25 cellular contexts compared by ENCODE assay signal in the genomic region with DNA sequence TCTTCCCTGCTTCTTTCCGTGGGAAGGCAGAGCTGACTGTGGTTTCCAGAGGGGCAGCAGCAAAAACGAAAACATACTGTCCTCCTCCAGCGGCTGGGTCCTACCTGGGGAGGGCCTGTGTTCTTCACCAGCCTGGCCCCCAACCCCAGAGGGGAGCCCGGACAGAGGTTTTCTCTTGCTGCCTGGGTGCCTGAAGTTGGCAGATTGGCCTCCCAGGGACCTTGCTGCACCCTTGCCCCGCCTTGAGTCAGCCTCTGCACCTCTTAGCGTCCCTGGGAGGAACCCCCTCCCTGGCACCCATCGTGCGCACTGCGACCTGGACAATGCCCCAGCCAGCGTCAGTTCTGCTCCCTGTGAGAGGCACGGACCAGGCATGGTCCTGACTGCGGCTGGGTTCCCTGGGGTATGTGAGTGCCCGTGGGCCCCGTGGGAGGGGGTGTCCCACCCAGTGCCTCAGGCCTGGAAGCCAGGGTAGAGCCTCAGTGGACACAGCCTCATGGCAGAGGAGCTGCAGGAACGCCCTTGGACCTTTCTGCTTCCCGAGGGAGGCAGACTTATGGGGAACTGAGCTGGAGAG. TPM values are rescaled to one million over a fixed set of nuclear protein-coding genes. Genes with fewer than 3 reads are reported as not detected.
DNase-seq lines count a peak whose midpoint lies in the region; ATAC-seq and TF ChIP-seq lines count a peak whose summit lies in the region.
"Had no signal": no experiment of that assay in that cellular context is flagged by ENCODE, and none has a peak within 500 bp of the region (broad histone marks: within the 10 kb centered on the region; RNA-seq: fewer than 3 reads in every experiment).

No MANE protein-coding gene starts in this region.

- no peak for ATAC-seq in activated CD8-positive, alpha-beta memory T cell treated with anti-CD3 and anti-CD28 coated beads, Interleukin-2, amount 10 ng/mL, durations not matched to agents 7 days and 5 days
- ATAC-seq in HG03354 (IDR thresholded peaks at IDR 0.05; ENCODE audit: poor library complexity, severe bottlenecking, unreplicated experiment), result no peak
- ATAC-seq: naive thymus-derived CD8-positive, alpha-beta T cell; stimulated activated naive CD8-positive, alpha-beta T cell treated with anti-CD3 and anti-CD28 coated beads, Interleukin-15, amount 100 ng/mL, for 72 hours had no signal

- peaks cover 9 to 15% of the 10 kb centered on the region in 2 donors for H3K4me1 ChIP-seq in adrenal gland (replicated peaks in 1 of 2)
- peaks cover 43% of the 10 kb centered on the region for H3K4me1 ChIP-seq in testis

- TF ChIP-seq CTCF in adrenal gland (IDR thresholded peaks at IDR 0.05) (no peak), nephron progenitor cell (IDR thresholded peaks at IDR 0.05) (no peak), testis (IDR thresholded peaks at IDR 0.05) (no peak)

- H3K27me3 Mint-ChIP-seq in activated CD8-positive, alpha-beta memory T cell treated with anti-CD3 and anti-CD28 coated beads, Interleukin-2, amount 10 ng/mL, durations not matched to agents 7 days and 5 days, result peaks cover 40% of the 10 kb centered on the region
- peaks cover 71% of the 10 kb centered on the region for H3K27me3 Mint-ChIP-seq in nephron progenitor cell (ENCODE audit: low read depth, poor library complexity)

- no peaks in the 10 kb centered on the region for H3K27me3 ChIP-seq in adrenal gland
- no peaks in the 10 kb centered on the region for H3K27me3 ChIP-seq in testis

- DNase-seq in activated CD8-positive, alpha-beta memory T cell treated with anti-CD3 and anti-CD28 coated beads, Interleukin-2, amount 10 ng/mL, durations not matched to agents 7 days and 5 days, result peak; percentile 30
- no peak for DNase-seq in activated CD8-positive, alpha-beta memory T cell treated with anti-CD3 and anti-CD28 coated beads, Interleukin-2, amount 50 U/mL, for 48 hours
- peak in 1 of 7 donors; percentile 51 for DNase-seq in adrenal gland
- no peak for DNase-seq in nephron progenitor cell
- no peak for DNase-seq in testis
- DNase-seq in OCI-M2 (lab: John Stamatoyannopoulos, UW; ENCODE audit: unreplicated experiment), result no peak
- no peak for DNase-seq in kidney tubule cell (ENCODE audit: low spot score)
- DNase-seq: 8988T; activated CD4-positive, alpha-beta T cell treated with anti-CD3 and anti-CD28 coated beads, Interleukin-2, amount 50 U/mL, for 4 hours; activated gamma-delta T cell treated with Interleukin-2 at 50 U/mL for 16 hours; HFFc6; naive thymus-derived CD8-positive, alpha-beta T cell; SIG-M5; stimulated activated CD4-positive, alpha-beta T cell treated with anti-CD3 and anti-CD28 coated beads, Interleukin-4, amount 100 ng/mL, for 1 hour; stimulated activated naive CD8-positive, alpha-beta T cell treated with anti-CD3 and anti-CD28 coated beads, Interleukin-15, amount 100 ng/mL, for 72 hours; upper lobe of right lung had no signal

- H3K27ac ChIP-seq in adrenal gland, result peak overlapping the region in 3 of 5 donors; percentile 30 to 75 (median 48)
- H3K27ac ChIP-seq in testis, result peak overlapping the region; percentile 6 to 37
- H3K27ac ChIP-seq: prostate gland, upper lobe of right lung had no signal

- H3K9me3 ChIP-seq in adrenal gland (replicated peaks in 1 of 3), result no peaks in the 10 kb centered on the region
- H3K9me3 ChIP-seq in testis, result no peaks in the 10 kb centered on the region
- H3K9me3 ChIP-seq: MG63, prostate gland, upper lobe of right lung had no signal

- TF ChIP-seq POLR2A in adrenal gland (IDR thresholded peaks at IDR 0.05) (no peak), testis (IDR thresholded peaks at IDR 0.05) (no peak)

- no peak overlapping the region for H3K27ac Mint-ChIP-seq in activated CD8-positive, alpha-beta memory T cell treated with anti-CD3 and anti-CD28 coated beads, Interleukin-2, amount 10 ng/mL, durations not matched to agents 7 days and 5 days
- H3K27ac Mint-ChIP-seq in nephron progenitor cell, result no peak overlapping the region
- H3K27ac Mint-ChIP-seq: HFFc6; naive thymus-derived CD8-positive, alpha-beta T cell; stimulated activated naive CD8-positive, alpha-beta T cell treated with anti-CD3 and anti-CD28 coated beads, Interleukin-15, amount 100 ng/mL, for 72 hours; T-helper 1 cell treated with Interleukin-12 subunit alpha and Interleukin-12 subunit beta and Interleukin-4 antibody, amounts not matched to agents 30 μg/mL and 1 μg/mL, for 36 hours had no signal

- H3K4me3 ChIP-seq in adrenal gland, result peak overlapping the region in 1 of 4 donors; percentile 22
- peak overlapping the region in 1 of 2 donors; percentile 26 for H3K4me3 ChIP-seq in testis
- H3K4me3 ChIP-seq: MG63 had no signal

- H3K4me3 Mint-ChIP-seq in activated CD8-positive, alpha-beta memory T cell treated with anti-CD3 and anti-CD28 coated beads, Interleukin-2, amount 10 ng/mL, durations not matched to agents 7 days and 5 days, result no peak overlapping the region
- peak overlapping the region; percentile 36 for H3K4me3 Mint-ChIP-seq in nephron progenitor cell
- H3K4me3 Mint-ChIP-seq: HFFc6; T-helper 1 cell treated with Interleukin-12 subunit alpha and Interleukin-12 subunit beta and Interleukin-4 antibody, amounts not matched to agents 30 μg/mL and 1 μg/mL, for 36 hours had no signal

- 57 to 82% (median 74%) methylated on average over 4 to 16 of the region's 16 CpGs for WGBS in adrenal gland, 4 donors
- 33 to 65% methylated on average over 4 to 16 of the region's 16 CpGs for WGBS in testis, 2 donors

- no peaks in the 10 kb centered on the region for H3K36me3 Mint-ChIP-seq in activated CD8-positive, alpha-beta memory T cell treated with anti-CD3 and anti-CD28 coated beads, Interleukin-2, amount 10 ng/mL, durations not matched to agents 7 days and 5 days
- no peaks in the 10 kb centered on the region for H3K36me3 Mint-ChIP-seq in nephron progenitor cell (ENCODE audit: low read depth)
- H3K36me3 Mint-ChIP-seq: naive thymus-derived CD8-positive, alpha-beta T cell had no signal

- no peaks in the 10 kb centered on the region for H3K4me1 Mint-ChIP-seq in activated CD8-positive, alpha-beta memory T cell treated with anti-CD3 and anti-CD28 coated beads, Interleukin-2, amount 10 ng/mL, durations not matched to agents 7 days and 5 days
- H3K4me1 Mint-ChIP-seq in nephron progenitor cell, result peaks cover 21% of the 10 kb centered on the region

- intact Hi-C loops in adrenal gland (cut with DNase I) (no loop called here), testis (cut with DNase I; ENCODE audit: low total_unique reads) (no loop called here)

- H3K36me3 ChIP-seq in adrenal gland (replicated peaks in 1 of 2) (no peaks in the 10 kb centered on the region), testis (ENCODE audit: low read depth, missing control alignments) (no peaks in the 10 kb centered on the region)
- H3K36me3 ChIP-seq: MG63, prostate gland, upper lobe of right lung had no signal

- CTCF ChIA-PET in activated CD8-positive, alpha-beta memory T cell treated with anti-CD3 and anti-CD28 coated beads, Interleukin-2, amount 10 ng/mL, durations not matched to agents 7 days and 5 days (lab: Charles Lee), result no interaction called here

- H3K9me3 Mint-ChIP-seq in activated CD8-positive, alpha-beta memory T cell treated with anti-CD3 and anti-CD28 coated beads, Interleukin-2, amount 10 ng/mL, durations not matched to agents 7 days and 5 days (ENCODE audit: low read depth), result no peaks in the 10 kb centered on the region
- H3K9me3 Mint-ChIP-seq in nephron progenitor cell, result no peaks in the 10 kb centered on the region
- H3K9me3 Mint-ChIP-seq: HFFc6; stimulated activated naive CD8-positive, alpha-beta T cell treated with anti-CD3 and anti-CD28 coated beads, Interleukin-15, amount 100 ng/mL, for 72 hours; T-helper 1 cell treated with Interleukin-12 subunit alpha and Interleukin-12 subunit beta and Interleukin-4 antibody, amounts not matched to agents 30 μg/mL and 1 μg/mL, for 36 hours had no signal

RNA-seq across cellular contexts. Expression of a gene that starts 56.8 kb away (rescaled TPM):
- total RNA-seq in activated CD8-positive, alpha-beta memory T cell treated with anti-CD3 and anti-CD28 coated beads, Interleukin-2, amount 10 ng/mL, durations not matched to agents 7 days and 5 days, result not detected
- total RNA-seq in adrenal gland (not detected), testis (1 to 10 TPM in 1 of 2 donors, under 1 TPM in 1; 0.87 to 1.5 TPM)
- polyA plus RNA-seq in adrenal gland (not detected), testis (ENCODE audit: insufficient read depth, low read depth, low replicate concordance) (1.0 TPM)
- total RNA-seq: bronchial epithelial cell; endothelial cell of umbilical vein; fibroblast of villous mesenchyme; HFFc6; kidney epithelial cell; naive thymus-derived CD8-positive, alpha-beta T cell; prostate gland; upper lobe of right lung had no signal
- polyA plus RNA-seq: BJ; endothelial cell of umbilical vein; naive thymus-derived CD8-positive, alpha-beta T cell had no signal
